Comparison of ENCODE assay signal across 1 cellular context in the genomic region with DNA sequence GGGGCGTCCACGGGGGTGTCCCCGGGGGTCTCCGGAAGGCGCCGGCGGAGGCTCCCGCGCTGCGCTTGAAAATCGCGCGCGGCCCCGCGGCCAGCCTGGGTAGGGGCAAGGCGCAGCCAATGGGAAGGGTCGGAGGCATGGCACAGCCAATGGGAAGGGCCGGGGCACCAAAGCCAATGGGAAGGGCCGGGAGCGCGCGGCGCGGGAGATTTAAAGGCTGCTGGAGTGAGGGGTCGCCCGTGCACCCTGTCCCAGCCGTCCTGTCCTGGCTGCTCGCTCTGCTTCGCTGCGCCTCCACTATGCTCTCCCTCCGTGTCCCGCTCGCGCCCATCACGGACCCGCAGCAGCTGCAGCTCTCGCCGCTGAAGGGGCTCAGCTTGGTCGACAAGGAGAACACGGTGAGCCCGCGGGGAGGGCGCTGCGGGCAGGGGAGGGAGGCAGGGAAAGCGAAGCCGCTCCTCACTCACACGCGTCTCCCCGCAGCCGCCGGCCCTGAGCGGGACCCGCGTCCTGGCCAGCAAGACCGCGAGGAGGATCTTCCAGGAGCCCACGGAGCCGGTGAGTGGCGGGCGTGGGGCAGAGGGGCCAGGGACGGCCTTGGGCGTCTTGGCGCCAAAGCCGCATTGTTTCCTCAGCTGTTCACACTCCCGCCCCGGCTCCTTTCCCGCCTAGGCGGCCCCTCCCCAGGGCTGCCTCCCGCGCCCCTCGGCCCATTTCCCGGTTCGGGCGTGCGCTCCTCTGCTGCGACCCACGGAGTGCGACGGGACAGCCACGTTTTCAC.
TF ChIP-seq lines count a peak whose summit lies in the region.

A gene (plus strand): TSS at position 240 of the 781 bp plus-strand sequence. CDS start 60 bp downstream, at position 300.

TF ChIP-seq in HepG2, 621 proteins besides CTCF, POLR2A, EP300 and RAD21 (continued from another document and continues in another):
- TF ChIP-seq, protein P1, sequence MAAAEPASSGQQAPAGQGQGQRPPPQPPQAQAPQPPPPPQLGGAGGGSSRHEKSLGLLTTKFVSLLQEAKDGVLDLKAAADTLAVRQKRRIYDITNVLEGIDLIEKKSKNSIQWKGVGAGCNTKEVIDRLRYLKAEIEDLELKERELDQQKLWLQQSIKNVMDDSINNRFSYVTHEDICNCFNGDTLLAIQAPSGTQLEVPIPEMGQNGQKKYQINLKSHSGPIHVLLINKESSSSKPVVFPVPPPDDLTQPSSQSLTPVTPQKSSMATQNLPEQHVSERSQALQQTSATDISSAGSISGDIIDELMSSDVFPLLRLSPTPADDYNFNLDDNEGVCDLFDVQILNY (CRISPR knock-in tag; conservative IDR thresholded peaks at IDR 0.05) = peak; percentile 100
- TF ChIP-seq ZFP36 (IDR thresholded peaks at IDR 0.05; ENCODE audit: borderline replicate concordance, low read depth, low read length, partially characterized antibody) (no peak), ZNF180 (CRISPR knock-in tag; IDR thresholded peaks at IDR 0.05; ENCODE audit: borderline replicate concordance, low read depth) (peak; percentile 89; the same call in 1 of the 2 replicates), CHCHD3 (CRISPR knock-in tag; IDR thresholded peaks at IDR 0.05) (peak; percentile 100), ZFP36L2 (CRISPR knock-in tag; IDR thresholded peaks at IDR 0.05) (no peak), ZNF546 (CRISPR knock-in tag; conservative IDR thresholded peaks at IDR 0.05) (peak; percentile 72; the same call in 1 of the 2 replicates), ZNF235 (CRISPR knock-in tag; IDR thresholded peaks at IDR 0.05; ENCODE audit: borderline replicate concordance) (peak; percentile 91), IRX3 (CRISPR knock-in tag; IDR thresholded peaks at IDR 0.05; ENCODE audit: borderline replicate concordance, low read depth) (peak; percentile 99), TEAD3 (CRISPR knock-in tag; optimal IDR thresholded peaks at IDR 0.05; ENCODE audit: borderline replicate concordance) (peak; percentile 63), ZNF782 (CRISPR knock-in tag; IDR thresholded peaks at IDR 0.05; ENCODE audit: borderline replicate concordance) (no peak; the same call in 1 of the 2 replicates), REPIN1 (CRISPR knock-in tag; IDR thresholded peaks at IDR 0.05; ENCODE audit: borderline replicate concordance, low read depth) (peak; percentile 99), ARNTL (CRISPR knock-in tag; IDR thresholded peaks at IDR 0.05) (no peak), KDM3A (CRISPR knock-in tag; IDR thresholded peaks at IDR 0.05; ENCODE audit: low read depth) (peak; percentile 61; the same call in 1 of the 2 replicates), NR3C1 (CRISPR knock-in tag; IDR thresholded peaks at IDR 0.05) (0 out of 2 replicates have a peak, but pooled peaks have one; percentile 29), FOSL2 (CRISPR knock-in tag; IDR thresholded peaks at IDR 0.05) (no peak; the same call in 1 of the 2 replicates), ZNF557 (CRISPR knock-in tag; IDR thresholded peaks at IDR 0.05) (peak; percentile 86; the same call in 1 of the 2 replicates), ZNF230 (CRISPR knock-in tag; IDR thresholded peaks at IDR 0.05) (peak; percentile 84; the same call in 1 of the 2 replicates), DR1 (CRISPR knock-in tag; IDR thresholded peaks at IDR 0.05) (peak; percentile 97), ZSCAN31 (CRISPR knock-in tag; IDR thresholded peaks at IDR 0.05; ENCODE audit: low read depth) (0 out of 2 replicates have a peak, but pooled peaks have one; percentile 32), ZNF652 (CRISPR knock-in tag; IDR thresholded peaks at IDR 0.05; ENCODE audit: borderline replicate concordance, low read depth) (no peak), YEATS4 (CRISPR knock-in tag; IDR thresholded peaks at IDR 0.05; ENCODE audit: borderline replicate concordance) (peak; percentile 84; the same call in 1 of the 2 replicates), SP5 (CRISPR knock-in tag; IDR thresholded peaks at IDR 0.05; ENCODE audit: borderline replicate concordance, low read depth) (peak; percentile 29; the same call in 1 of the 2 replicates), ZNF724P (CRISPR knock-in tag; IDR thresholded peaks at IDR 0.05; ENCODE audit: borderline replicate concordance) (peak; percentile 100), ZBTB7B (CRISPR knock-in tag; IDR thresholded peaks at IDR 0.05) (peak; percentile 84; the same call in 1 of the 2 replicates), TMF1 (CRISPR knock-in tag; IDR thresholded peaks at IDR 0.05; ENCODE audit: low read depth) (peak; percentile 99), NFE2L2 (IDR thresholded peaks at IDR 0.05; ENCODE audit: low read length) (no peak), NFKB2 (CRISPR knock-in tag; IDR thresholded peaks at IDR 0.05; ENCODE audit: borderline replicate concordance) (peak; percentile 79), MAZ (IDR thresholded peaks at IDR 0.05; ENCODE audit: borderline replicate concordance, low read depth, low read length) (0 out of 2 replicates have a peak, but pooled peaks have one; percentile 51), MAZ (CRISPR knock-in tag; IDR thresholded peaks at IDR 0.05; ENCODE audit: low read depth) (peak; percentile 75; the same call in 1 of the 2 replicates), GATA4 (IDR thresholded peaks at IDR 0.05; ENCODE audit: borderline replicate concordance, low read depth) (peak; percentile 80), KDM5B (CRISPR knock-in tag; IDR thresholded peaks at IDR 0.05; ENCODE audit: borderline replicate concordance) (peak; percentile 88; the same call in 1 of the 2 replicates), GPN1 (CRISPR knock-in tag; IDR thresholded peaks at IDR 0.05; ENCODE audit: borderline replicate concordance) (0 out of 2 replicates have a peak, but pooled peaks have one; percentile 66), POGZ (CRISPR knock-in tag; IDR thresholded peaks at IDR 0.05) (peak; percentile 81), ZC3H13 (CRISPR knock-in tag; IDR thresholded peaks at IDR 0.05) (peak; percentile 99), ZNF331 (CRISPR knock-in tag; IDR thresholded peaks at IDR 0.05) (peak; percentile 17; the same call in 1 of the 2 replicates)
- TF ChIP-seq, protein P2, sequence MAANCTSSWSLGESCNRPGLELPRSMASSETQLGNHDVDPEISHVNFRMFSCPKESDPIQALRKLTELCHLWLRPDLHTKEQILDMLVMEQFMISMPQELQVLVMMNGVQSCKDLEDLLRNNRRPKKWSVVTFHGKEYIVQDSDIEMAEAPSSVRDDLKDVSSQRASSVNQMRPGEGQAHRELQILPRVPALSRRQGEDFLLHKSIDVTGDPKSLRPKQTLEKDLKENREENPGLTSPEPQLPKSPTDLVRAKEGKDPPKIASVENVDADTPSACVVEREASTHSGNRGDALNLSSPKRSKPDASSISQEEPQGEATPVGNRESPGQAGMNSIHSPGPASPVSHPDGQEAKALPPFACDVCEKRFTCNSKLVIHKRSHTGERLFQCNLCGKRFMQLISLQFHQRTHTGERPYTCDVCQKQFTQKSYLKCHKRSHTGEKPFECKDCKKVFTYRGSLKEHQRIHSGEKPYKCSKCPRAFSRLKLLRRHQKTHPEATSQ (CRISPR knock-in tag; IDR thresholded peaks at IDR 0.05; ENCODE audit: borderline replicate concordance) = peak; percentile 99
- TF ChIP-seq, protein P3, sequence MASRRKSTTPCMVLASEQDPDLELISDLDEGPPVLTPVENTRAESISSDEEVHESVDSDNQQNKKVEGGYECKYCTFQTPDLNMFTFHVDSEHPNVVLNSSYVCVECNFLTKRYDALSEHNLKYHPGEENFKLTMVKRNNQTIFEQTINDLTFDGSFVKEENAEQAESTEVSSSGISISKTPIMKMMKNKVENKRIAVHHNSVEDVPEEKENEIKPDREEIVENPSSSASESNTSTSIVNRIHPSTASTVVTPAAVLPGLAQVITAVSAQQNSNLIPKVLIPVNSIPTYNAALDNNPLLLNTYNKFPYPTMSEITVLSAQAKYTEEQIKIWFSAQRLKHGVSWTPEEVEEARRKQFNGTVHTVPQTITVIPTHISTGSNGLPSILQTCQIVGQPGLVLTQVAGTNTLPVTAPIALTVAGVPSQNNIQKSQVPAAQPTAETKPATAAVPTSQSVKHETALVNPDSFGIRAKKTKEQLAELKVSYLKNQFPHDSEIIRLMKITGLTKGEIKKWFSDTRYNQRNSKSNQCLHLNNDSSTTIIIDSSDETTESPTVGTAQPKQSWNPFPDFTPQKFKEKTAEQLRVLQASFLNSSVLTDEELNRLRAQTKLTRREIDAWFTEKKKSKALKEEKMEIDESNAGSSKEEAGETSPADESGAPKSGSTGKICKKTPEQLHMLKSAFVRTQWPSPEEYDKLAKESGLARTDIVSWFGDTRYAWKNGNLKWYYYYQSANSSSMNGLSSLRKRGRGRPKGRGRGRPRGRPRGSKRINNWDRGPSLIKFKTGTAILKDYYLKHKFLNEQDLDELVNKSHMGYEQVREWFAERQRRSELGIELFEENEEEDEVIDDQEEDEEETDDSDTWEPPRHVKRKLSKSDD (CRISPR knock-in tag; IDR thresholded peaks at IDR 0.05; ENCODE audit: low read depth) = peak; percentile 95
- TF ChIP-seq, protein P4, sequence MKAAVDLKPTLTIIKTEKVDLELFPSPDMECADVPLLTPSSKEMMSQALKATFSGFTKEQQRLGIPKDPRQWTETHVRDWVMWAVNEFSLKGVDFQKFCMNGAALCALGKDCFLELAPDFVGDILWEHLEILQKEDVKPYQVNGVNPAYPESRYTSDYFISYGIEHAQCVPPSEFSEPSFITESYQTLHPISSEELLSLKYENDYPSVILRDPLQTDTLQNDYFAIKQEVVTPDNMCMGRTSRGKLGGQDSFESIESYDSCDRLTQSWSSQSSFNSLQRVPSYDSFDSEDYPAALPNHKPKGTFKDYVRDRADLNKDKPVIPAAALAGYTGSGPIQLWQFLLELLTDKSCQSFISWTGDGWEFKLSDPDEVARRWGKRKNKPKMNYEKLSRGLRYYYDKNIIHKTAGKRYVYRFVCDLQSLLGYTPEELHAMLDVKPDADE (CRISPR knock-in tag; IDR thresholded peaks at IDR 0.05) = no peak
- TF ChIP-seq, protein P5, sequence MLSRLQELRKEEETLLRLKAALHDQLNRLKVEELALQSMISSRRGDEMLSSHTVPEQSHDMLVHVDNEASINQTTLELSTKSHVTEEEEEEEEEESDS (CRISPR knock-in tag; IDR thresholded peaks at IDR 0.05; ENCODE audit: borderline replicate concordance) = peak; percentile 98
- TF ChIP-seq, protein P6, sequence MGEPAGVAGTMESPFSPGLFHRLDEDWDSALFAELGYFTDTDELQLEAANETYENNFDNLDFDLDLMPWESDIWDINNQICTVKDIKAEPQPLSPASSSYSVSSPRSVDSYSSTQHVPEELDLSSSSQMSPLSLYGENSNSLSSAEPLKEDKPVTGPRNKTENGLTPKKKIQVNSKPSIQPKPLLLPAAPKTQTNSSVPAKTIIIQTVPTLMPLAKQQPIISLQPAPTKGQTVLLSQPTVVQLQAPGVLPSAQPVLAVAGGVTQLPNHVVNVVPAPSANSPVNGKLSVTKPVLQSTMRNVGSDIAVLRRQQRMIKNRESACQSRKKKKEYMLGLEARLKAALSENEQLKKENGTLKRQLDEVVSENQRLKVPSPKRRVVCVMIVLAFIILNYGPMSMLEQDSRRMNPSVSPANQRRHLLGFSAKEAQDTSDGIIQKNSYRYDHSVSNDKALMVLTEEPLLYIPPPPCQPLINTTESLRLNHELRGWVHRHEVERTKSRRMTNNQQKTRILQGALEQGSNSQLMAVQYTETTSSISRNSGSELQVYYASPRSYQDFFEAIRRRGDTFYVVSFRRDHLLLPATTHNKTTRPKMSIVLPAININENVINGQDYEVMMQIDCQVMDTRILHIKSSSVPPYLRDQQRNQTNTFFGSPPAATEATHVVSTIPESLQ (CRISPR knock-in tag; conservative IDR thresholded peaks at IDR 0.05) = peak; percentile 30; the same call in 1 of the 2 replicates
- TF ChIP-seq, protein P7, sequence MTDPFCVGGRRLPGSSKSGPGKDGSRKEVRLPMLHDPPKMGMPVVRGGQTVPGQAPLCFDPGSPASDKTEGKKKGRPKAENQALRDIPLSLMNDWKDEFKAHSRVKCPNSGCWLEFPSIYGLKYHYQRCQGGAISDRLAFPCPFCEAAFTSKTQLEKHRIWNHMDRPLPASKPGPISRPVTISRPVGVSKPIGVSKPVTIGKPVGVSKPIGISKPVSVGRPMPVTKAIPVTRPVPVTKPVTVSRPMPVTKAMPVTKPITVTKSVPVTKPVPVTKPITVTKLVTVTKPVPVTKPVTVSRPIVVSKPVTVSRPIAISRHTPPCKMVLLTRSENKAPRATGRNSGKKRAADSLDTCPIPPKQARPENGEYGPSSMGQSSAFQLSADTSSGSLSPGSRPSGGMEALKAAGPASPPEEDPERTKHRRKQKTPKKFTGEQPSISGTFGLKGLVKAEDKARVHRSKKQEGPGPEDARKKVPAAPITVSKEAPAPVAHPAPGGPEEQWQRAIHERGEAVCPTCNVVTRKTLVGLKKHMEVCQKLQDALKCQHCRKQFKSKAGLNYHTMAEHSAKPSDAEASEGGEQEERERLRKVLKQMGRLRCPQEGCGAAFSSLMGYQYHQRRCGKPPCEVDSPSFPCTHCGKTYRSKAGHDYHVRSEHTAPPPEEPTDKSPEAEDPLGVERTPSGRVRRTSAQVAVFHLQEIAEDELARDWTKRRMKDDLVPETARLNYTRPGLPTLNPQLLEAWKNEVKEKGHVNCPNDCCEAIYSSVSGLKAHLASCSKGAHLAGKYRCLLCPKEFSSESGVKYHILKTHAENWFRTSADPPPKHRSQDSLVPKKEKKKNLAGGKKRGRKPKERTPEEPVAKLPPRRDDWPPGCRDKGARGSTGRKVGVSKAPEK (CRISPR knock-in tag; IDR thresholded peaks at IDR 0.05; ENCODE audit: borderline replicate concordance) = peak; percentile 93; the same call in 1 of the 2 replicates
- TF ChIP-seq, protein P8, sequence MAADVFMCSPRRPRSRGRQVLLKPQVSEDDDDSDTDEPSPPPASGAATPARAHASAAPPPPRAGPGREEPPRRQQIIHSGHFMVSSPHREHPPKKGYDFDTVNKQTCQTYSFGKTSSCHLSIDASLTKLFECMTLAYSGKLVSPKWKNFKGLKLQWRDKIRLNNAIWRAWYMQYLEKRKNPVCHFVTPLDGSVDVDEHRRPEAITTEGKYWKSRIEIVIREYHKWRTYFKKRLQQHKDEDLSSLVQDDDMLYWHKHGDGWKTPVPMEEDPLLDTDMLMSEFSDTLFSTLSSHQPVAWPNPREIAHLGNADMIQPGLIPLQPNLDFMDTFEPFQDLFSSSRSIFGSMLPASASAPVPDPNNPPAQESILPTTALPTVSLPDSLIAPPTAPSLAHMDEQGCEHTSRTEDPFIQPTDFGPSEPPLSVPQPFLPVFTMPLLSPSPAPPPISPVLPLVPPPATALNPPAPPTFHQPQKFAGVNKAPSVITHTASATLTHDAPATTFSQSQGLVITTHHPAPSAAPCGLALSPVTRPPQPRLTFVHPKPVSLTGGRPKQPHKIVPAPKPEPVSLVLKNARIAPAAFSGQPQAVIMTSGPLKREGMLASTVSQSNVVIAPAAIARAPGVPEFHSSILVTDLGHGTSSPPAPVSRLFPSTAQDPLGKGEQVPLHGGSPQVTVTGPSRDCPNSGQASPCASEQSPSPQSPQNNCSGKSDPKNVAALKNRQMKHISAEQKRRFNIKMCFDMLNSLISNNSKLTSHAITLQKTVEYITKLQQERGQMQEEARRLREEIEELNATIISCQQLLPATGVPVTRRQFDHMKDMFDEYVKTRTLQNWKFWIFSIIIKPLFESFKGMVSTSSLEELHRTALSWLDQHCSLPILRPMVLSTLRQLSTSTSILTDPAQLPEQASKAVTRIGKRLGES (CRISPR knock-in tag; IDR thresholded peaks at IDR 0.05; ENCODE audit: borderline replicate concordance) = no peak; the same call in 1 of the 2 replicates
- TF ChIP-seq, protein P9, sequence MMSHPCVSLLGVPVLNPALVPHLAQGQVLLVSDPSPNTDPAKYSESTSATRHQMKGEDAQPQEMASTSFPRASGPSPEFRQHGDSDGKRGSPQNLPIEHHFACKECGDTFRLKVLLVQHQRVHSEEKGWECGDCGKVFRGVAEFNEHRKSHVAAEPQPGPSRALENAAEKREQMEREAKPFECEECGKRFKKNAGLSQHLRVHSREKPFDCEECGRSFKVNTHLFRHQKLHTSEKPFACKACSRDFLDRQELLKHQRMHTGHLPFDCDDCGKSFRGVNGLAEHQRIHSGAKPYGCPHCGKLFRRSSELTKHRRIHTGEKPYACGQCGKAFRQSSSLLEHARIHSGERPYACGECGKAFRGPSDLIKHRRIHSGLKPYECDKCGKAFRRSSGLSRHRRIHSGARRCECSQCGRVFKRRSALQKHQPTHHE (CRISPR knock-in tag; IDR thresholded peaks at IDR 0.05; ENCODE audit: borderline replicate concordance) = peak; percentile 91; the same call in 1 of the 2 replicates
